In the genomic region with DNA sequence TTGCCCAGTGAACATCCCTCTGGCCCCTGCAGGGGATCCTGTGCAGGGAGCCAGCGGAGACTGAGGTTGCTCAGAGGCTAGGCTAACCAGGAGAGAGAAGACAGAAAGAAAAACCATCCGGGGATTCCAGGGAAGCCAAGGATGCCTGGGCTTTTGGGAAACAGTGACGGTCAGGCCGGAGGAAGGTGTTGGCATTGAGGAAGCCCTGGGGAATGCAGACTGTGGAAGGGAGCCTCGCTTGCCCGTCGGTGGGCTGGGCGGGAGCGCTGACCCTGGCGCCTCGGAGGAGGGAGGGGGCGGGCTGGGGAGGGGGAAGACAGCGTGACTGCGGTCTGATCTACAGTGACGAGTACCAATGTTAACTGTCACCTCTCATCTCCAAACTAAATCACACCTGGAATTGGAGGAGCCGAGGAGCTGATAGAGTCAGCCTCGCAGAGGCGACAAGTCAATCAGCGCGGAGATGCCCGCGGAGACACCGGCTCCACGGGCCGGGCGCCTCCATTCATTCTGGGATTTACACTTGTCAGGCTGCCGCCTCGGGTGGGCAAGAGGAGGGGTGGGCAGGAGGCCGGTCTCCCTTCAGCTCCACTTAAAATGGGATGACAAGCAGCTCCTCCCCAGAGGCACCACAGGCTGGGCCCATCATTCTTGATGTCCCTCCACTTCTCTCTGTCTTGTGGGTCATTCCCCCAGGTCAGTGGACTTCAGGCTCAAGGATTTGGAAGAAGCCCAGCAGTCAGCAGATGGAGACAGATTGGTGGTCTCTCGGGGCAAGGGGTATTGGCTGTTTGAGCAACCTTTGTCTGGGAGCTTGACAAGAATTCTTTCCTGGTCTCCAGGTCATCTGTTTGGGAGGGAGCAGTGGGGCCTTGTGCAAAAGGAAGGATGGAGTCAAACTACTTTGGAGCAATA, we compare ENCODE assay signal across 24 cellular contexts. TPM values are rescaled to one million over a fixed set of nuclear protein-coding genes. Genes with fewer than 3 reads are reported as not detected.
DNase-seq lines count a peak whose midpoint lies in the region; ATAC-seq and TF ChIP-seq lines count a peak whose summit lies in the region.
"Had no signal": no experiment of that assay in that cellular context is flagged by ENCODE, and none has a peak within 500 bp of the region (broad histone marks: within the 10 kb centered on the region; RNA-seq: fewer than 3 reads in every experiment).

No MANE protein-coding gene starts in this region.

- H3K4ac ChIP-seq in H9 (ENCODE audit: low read depth, low read length), result no peak overlapping the region

- no peaks in the 10 kb centered on the region for H3K79me1 ChIP-seq in H9 (ENCODE audit: insufficient read depth, low read depth, low read length, poor library complexity, severe bottlenecking)

- no peaks in the 10 kb centered on the region; the same call in none of the 2 replicates for H3K27me3 ChIP-seq in H9 (ENCODE audit: insufficient read depth, low read length)
- peaks cover 66% of the 10 kb centered on the region for H3K27me3 ChIP-seq in iPS-20b (ENCODE audit: insufficient read depth, low read length)
- H3K27me3 ChIP-seq: SJSA1 had no signal

- H3K4me3 Mint-ChIP-seq in H9, result no peak overlapping the region
- H3K4me3 Mint-ChIP-seq: IgD-negative memory B cell had no signal

- H3K36me3 Mint-ChIP-seq in H9 (ENCODE audit: insufficient read depth in 1 of 3, low read depth in 3 of 3), result no peaks in the 10 kb centered on the region
- H3K36me3 Mint-ChIP-seq: CD14-positive monocyte, IgD-negative memory B cell had no signal

- no peak overlapping the region for H2AK5ac ChIP-seq in H9 (ENCODE audit: insufficient read length, low read length)

- no peak overlapping the region for H4K5ac ChIP-seq in H9 (ENCODE audit: insufficient read length, low read depth, low read length)

- H3K56ac ChIP-seq in H9 (ENCODE audit: insufficient read length, low read depth, low read length), result no peak overlapping the region

- H3K14ac ChIP-seq in H9 (ENCODE audit: insufficient read depth, low read length), result no peak overlapping the region; the same call in 1 of the 2 replicates

- no peak overlapping the region for H3K23ac ChIP-seq in H9 (ENCODE audit: insufficient read length, low read depth, low read length)

- no peaks in the 10 kb centered on the region for H3K79me2 ChIP-seq in H9 (ENCODE audit: insufficient read depth, low read length)

- H3T11ph ChIP-seq in H9 (ENCODE audit: low read length), result no peak overlapping the region

- H3K36me3 ChIP-seq in iPS-20b (ENCODE audit: insufficient read depth, low read depth, low read length), result no peaks in the 10 kb centered on the region
- H3K36me3 ChIP-seq: BE2C, SJSA1 had no signal

- peaks cover 10 to 25% of the 10 kb centered on the region in 2 experiments for H3K4me1 Mint-ChIP-seq in H9
- H3K4me1 Mint-ChIP-seq: CD14-positive monocyte had no signal

- peaks cover 0 to 2% of the 10 kb centered on the region in 2 experiments; a peak in 2 of 5 replicates for H3K9me3 Mint-ChIP-seq in H9
- H3K9me3 Mint-ChIP-seq: CD8-positive, alpha-beta memory T cell had no signal

- H3K9ac ChIP-seq in H9 (ENCODE audit: extremely low read depth, insufficient read length, low read length) (no peak overlapping the region), iPS-20b (ENCODE audit: low read depth, low read length) (no peak overlapping the region)
- H3K9ac ChIP-seq: GM23248, KMS-11 had no signal

- no peak overlapping the region for H4K91ac ChIP-seq in H9 (ENCODE audit: insufficient read length, low read depth, low read length)

- H3K27ac ChIP-seq in H9 (ENCODE audit: insufficient read length, low read depth, low read length), result no peak overlapping the region
- no peak overlapping the region for H3K27ac ChIP-seq in coronary artery
- no peak overlapping the region for H3K27ac ChIP-seq in iPS-20b (ENCODE audit: low read length)
- H3K27ac ChIP-seq: GM23248, KMS-11, SJSA1 had no signal

- no peaks in the 10 kb centered on the region for H3K23me2 ChIP-seq in H9 (ENCODE audit: insufficient read length, low read depth, low read length, poor library complexity, severe bottlenecking)

- H2BK5ac ChIP-seq in H9 (ENCODE audit: insufficient read length, low read length), result no peak overlapping the region

- H3K27ac Mint-ChIP-seq in H9, result no peak overlapping the region
- H3K27ac Mint-ChIP-seq: CD14-positive monocyte; CD8-positive, alpha-beta memory T cell; IgD-negative memory B cell had no signal

- no peak for ATAC-seq in GM21737 (IDR thresholded peaks at IDR 0.05; ENCODE audit: unreplicated experiment)

- no peak overlapping the region for H2BK12ac ChIP-seq in H9 (ENCODE audit: insufficient read length, low read depth, low read length)

- H3K9me3 ChIP-seq in H9 (ENCODE audit: control insufficient read depth, low read depth, low read length) (no peaks in the 10 kb centered on the region), iPS-20b (ENCODE audit: insufficient read depth, low read depth, low read length) (no peaks in the 10 kb centered on the region)
- H3K9me3 ChIP-seq: BE2C, SJSA1 had no signal

- H3K4me2 ChIP-seq in H9 (ENCODE audit: insufficient read depth, insufficient read length, low read length), result peak overlapping the region; percentile 15
- H3K4me2 ChIP-seq: KMS-11 had no signal

- no peak for TF ChIP-seq CTCF in H9 (conservative IDR thresholded peaks at IDR 0.05)
- TF ChIP-seq CTCF in coronary artery (IDR thresholded peaks at IDR 0.05), result no peak

- H2BK15ac ChIP-seq in H9 (ENCODE audit: low read depth, low read length), result no peak overlapping the region

- H2BK20ac ChIP-seq in H9 (ENCODE audit: low read depth, low read length, poor library complexity, severe bottlenecking), result no peak overlapping the region

- H4K8ac ChIP-seq in H9 (replicated peaks; ENCODE audit: insufficient read length, low read depth, low read length), result no peak overlapping the region

- no peak overlapping the region for H3K18ac ChIP-seq in H9 (ENCODE audit: insufficient read length, low read depth, low read length)

- no peak overlapping the region for H2BK120ac ChIP-seq in H9 (ENCODE audit: low read depth, low read length, poor library complexity, severe bottlenecking)

- no peaks in the 10 kb centered on the region; the same call in 1 of the 2 replicates for H3K4me1 ChIP-seq in H9 (ENCODE audit: insufficient read depth, low read length)
- H3K4me1 ChIP-seq in iPS-20b (ENCODE audit: insufficient read depth, low read length), result no peaks in the 10 kb centered on the region; the same call in 1 of the 2 replicates
- H3K4me1 ChIP-seq: BE2C, SJSA1 had no signal

- DNase-seq in H9, result no peak
- peak; percentile 63 for DNase-seq in coronary artery (ENCODE audit: low spot score)
- DNase-seq in mesenteric fat pad (ENCODE audit: low spot score), result peak; percentile 84
- DNase-seq in NCI-H1694 treated with DMSO at 0.1 percent for 48 hours (lab: John Stamatoyannopoulos, UW), result no peak
- no peak for DNase-seq in AML-193 (lab: John Stamatoyannopoulos, UW)
- DNase-seq in A172 (ENCODE audit: low spot score), result no peak
- DNase-seq: BE2C; CD8-positive, alpha-beta memory T cell; DMS 273 treated with DMSO at 0.1 percent for 48 hours; DMS79; GF-D8; GM23248; MM.1S; NCI-H2029 treated with DMSO at 0.1 percent for 48 hours; NCI-H2227 treated with DMSO at 0.1 percent for 48 hours; NCI-H526 treated with DMSO at 0.1 percent for 48 hours; Right ventricle myocardium superior; RPMI8226 had no signal

- no CpG with 5 or more reads among the region's 30 CpGs for WGBS in H9 (ENCODE audit: extremely low coverage, insufficient read length, low lambda C conversion rate)

- H3K27me3 Mint-ChIP-seq in H9 (ENCODE audit: low read depth), result peaks cover 74% of the 10 kb centered on the region

- peaks cover 2% of the 10 kb centered on the region for H4K20me1 ChIP-seq in H9 (ENCODE audit: control insufficient read depth, insufficient read depth, insufficient read length)

- no peak overlapping the region for H2AFZ ChIP-seq in H9 (ENCODE audit: low read length)
- H2AFZ ChIP-seq: GM23248 had no signal

- H3K4me3 ChIP-seq in coronary artery (no peak overlapping the region), iPS-20b (ENCODE audit: low read length) (peak overlapping the region; percentile 16; the same call in 1 of the 2 replicates)
- H3K4me3 ChIP-seq: GM23248, SJSA1 had no signal

RNA-seq across cellular contexts. Expression of gene GPATCH2L, which starts 20.4 kb away (rescaled TPM):
- 76.7 and 77.2 TPM in 2 replicates for total RNA-seq in H9 (2021)
- total RNA-seq in mesenteric fat pad, result 49.3 TPM
- 30.4 and 41.2 TPM in 2 replicates for total RNA-seq in A172 (2014; rRNA removed; shearing (Covaris generic))

Comparison
In these comparisons a context has a peak if more than half of its experiments do, and no peak if none do; other contexts are left out.
1. DNase-seq: peak in coronary artery (single experiment) and mesenteric fat pad (single experiment); none in H9 (single experiment), NCI-H1694 treated with DMSO at 0.1 percent for 48 hours (single experiment), AML-193 (0 of 2) and A172 (single experiment).